Comparison of ENCODE assay signal across 6 cellular contexts in the genomic region with DNA sequence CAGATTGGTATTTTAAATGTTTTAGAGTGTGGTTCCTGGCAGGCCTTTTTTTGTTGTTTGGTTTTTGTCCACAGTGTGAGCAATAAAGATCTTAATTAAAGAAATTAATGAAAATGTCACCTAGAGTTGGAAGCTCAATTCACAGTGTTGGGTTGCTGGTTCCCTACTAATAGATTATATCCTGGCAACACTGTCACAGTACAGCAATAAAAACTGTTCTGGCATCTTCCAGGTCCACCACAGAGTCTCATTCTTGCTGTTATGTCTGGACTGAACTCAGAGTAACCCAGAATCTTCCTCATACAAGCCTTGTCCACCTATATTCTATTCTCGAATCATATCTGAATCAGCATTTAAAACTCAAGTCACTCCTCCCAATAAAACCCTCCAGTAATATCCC.
"Had no signal": no experiment of that assay in that cellular context is flagged by ENCODE, and none has a peak within 500 bp of the region (broad histone marks: within the 10 kb centered on the region; RNA-seq: fewer than 3 reads in every experiment).

No MANE protein-coding gene starts in this region.

- FAIRE-seq: HepG2, HTR-8/SVneo, K562 had no signal

- H3K4me3 ChIP-seq: K562 had no signal

- DNase-seq: IMR-90, KBM-7 had no signal

- H3K27ac ChIP-seq: HL-60 had no signal

- ATAC-seq: HepG2, K562 had no signal
